ENCODE assay signal across 18 cellular contexts in genomic region chr3:13424111-13424844, GRCh38. TPM values are rescaled to one million over a fixed set of nuclear protein-coding genes. Genes with fewer than 3 reads are reported as not detected.
"Had no signal": no experiment of that assay in that cellular context is flagged by ENCODE, and none has a peak within 500 bp of the region (broad histone marks: within the 10 kb centered on the region; RNA-seq: fewer than 3 reads in every experiment).

No MANE protein-coding gene starts in this region.

- H3K9me3 Mint-ChIP-seq: effector memory CD8-positive, alpha-beta T cell; stimulated activated naive B cell treated with anti-CD40 and anti-IgM and Interleukin-4, amounts not matched to agents 10 μg/mL and 1 μg/mL and 100 μg/mL, for 72 hours had no signal

- H3K4me3 ChIP-seq: ascending aorta, sigmoid colon, tibial artery, uterus had no signal

- H3K27ac Mint-ChIP-seq: activated CD8-positive, alpha-beta memory T cell treated with anti-CD3 and anti-CD28 coated beads, Interleukin-2, amount 10 ng/mL, durations not matched to agents 7 days and 5 days; stimulated activated naive B cell treated with anti-CD40 and anti-IgM and Interleukin-4, amounts not matched to agents 10 μg/mL and 1 μg/mL and 100 μg/mL, for 72 hours; T-helper 1 cell treated with Interleukin-12 subunit alpha and Interleukin-12 subunit beta and Interleukin-4 antibody, amounts not matched to agents 30 μg/mL and 1 μg/mL, for 36 hours had no signal

- DNase-seq: activated CD4-positive, CD25-positive, alpha-beta regulatory T cell treated with anti-CD3 and anti-CD28 coated beads, Interleukin-2, amount 50 U/mL, for 72 hours; activated CD8-positive, alpha-beta memory T cell treated with anti-CD3 and anti-CD28 coated beads, Interleukin-2, amount 10 ng/mL, durations not matched to agents 7 days and 5 days; activated T-cell treated with anti-CD3 and anti-CD28 coated beads, Interleukin-2, amount 50 U/mL, for 1 hour; dermis blood vessel endothelial cell; effector memory CD8-positive, alpha-beta T cell; foreskin melanocyte; kidney glomerular epithelial cell; midbrain; sigmoid colon; stimulated activated CD4-positive, alpha-beta T cell treated with anti-CD3 and anti-CD28 coated beads, Interleukin-12 subunit alpha, Interleukin-12 subunit beta, amount 100 ng/mL, for 4 hours; stimulated activated CD4-positive, alpha-beta T cell treated with anti-CD3 and anti-CD28 coated beads, Interleukin-2, amount 100 ng/mL, for 24 hours; stimulated activated naive B cell treated with anti-CD40 and anti-IgM and Interleukin-4, amounts not matched to agents 10 μg/mL and 1 μg/mL and 100 μg/mL, for 72 hours; tibial artery; uterus had no signal

- H3K4me1 ChIP-seq: parathyroid adenoma, uterus had no signal

- H3K27me3 Mint-ChIP-seq: activated CD8-positive, alpha-beta memory T cell treated with anti-CD3 and anti-CD28 coated beads, Interleukin-2, amount 10 ng/mL, durations not matched to agents 7 days and 5 days; effector memory CD8-positive, alpha-beta T cell; stimulated activated naive B cell treated with anti-CD40 and anti-IgM and Interleukin-4, amounts not matched to agents 10 μg/mL and 1 μg/mL and 100 μg/mL, for 72 hours had no signal

- ATAC-seq: activated CD8-positive, alpha-beta memory T cell treated with anti-CD3 and anti-CD28 coated beads, Interleukin-2, amount 10 ng/mL, durations not matched to agents 7 days and 5 days; effector memory CD8-positive, alpha-beta T cell; stimulated activated naive B cell treated with anti-CD40 and anti-IgM and Interleukin-4, amounts not matched to agents 10 μg/mL and 1 μg/mL and 100 μg/mL, for 72 hours had no signal

- H3K27ac ChIP-seq: ascending aorta, parathyroid adenoma, sigmoid colon, tibial artery, uterus had no signal

- H2AFZ ChIP-seq: parathyroid adenoma had no signal

- H3K36me3 ChIP-seq: ascending aorta, sigmoid colon, tibial artery, uterus had no signal

- H3K9ac ChIP-seq: parathyroid adenoma had no signal

- H3K27me3 ChIP-seq: ascending aorta, sigmoid colon had no signal

- H3K4me3 Mint-ChIP-seq: activated CD8-positive, alpha-beta memory T cell treated with anti-CD3 and anti-CD28 coated beads, Interleukin-2, amount 10 ng/mL, durations not matched to agents 7 days and 5 days; effector memory CD8-positive, alpha-beta T cell; stimulated activated naive B cell treated with anti-CD40 and anti-IgM and Interleukin-4, amounts not matched to agents 10 μg/mL and 1 μg/mL and 100 μg/mL, for 72 hours; T-helper 1 cell treated with Interleukin-12 subunit alpha and Interleukin-12 subunit beta and Interleukin-4 antibody, amounts not matched to agents 30 μg/mL and 1 μg/mL, for 36 hours had no signal

- H3K9me3 ChIP-seq: ascending aorta, sigmoid colon, tibial artery, uterus had no signal

RNA-seq across cellular contexts. Expression of gene NUP210, which starts 4.2 kb away (rescaled TPM):
- total RNA-seq: bronchial epithelial cell had no signal
